Comparison of ENCODE assay signal across 1 cellular context in the genomic region with DNA sequence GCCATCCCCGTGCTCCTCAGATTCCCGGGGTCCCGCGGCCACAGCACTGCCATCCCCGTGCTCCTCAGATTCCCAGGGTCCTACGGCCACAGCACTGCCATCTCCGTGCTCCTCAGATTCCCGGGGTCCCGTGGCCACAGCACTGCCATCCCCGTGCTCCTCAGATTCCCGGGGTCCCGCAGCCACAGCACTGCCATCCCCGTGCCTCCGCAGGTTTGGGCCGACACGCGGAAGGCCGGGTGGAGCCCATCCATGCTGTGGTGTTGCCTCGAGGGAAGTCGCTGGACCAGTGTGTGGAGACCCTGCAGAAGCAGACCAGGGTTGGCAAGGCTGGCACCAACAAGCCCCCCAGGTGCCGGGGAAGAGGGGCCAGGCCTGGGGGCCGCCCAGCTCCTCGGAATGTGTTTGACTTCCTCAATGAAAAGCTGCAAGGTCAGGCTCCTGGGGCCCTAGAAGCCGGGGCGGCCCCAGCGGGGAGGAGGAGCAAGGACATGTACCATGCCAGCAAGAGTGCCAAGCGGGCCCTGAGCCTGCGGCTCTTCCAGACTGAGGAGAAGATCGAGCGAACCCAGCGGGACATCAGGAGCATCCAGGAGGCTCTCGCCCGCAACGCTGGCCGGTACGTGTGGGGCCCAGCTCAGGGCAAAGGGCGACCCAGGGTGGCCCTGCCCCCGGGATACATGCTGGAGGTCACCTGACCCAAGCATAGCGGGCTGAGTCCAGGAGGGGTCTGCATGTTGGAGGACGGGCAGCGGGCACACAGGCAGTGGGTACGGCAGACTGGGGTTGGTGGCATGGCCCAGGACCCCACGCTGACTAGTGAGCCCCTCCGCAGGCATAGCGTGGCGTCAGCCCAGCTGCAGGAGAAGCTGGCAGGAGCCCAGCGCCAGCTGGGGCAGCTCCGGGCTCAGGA.
TF ChIP-seq lines count a peak whose summit lies in the region.

No MANE protein-coding gene starts in this region.

TF ChIP-seq in HepG2, 621 proteins besides CTCF, POLR2A, EP300 and RAD21 (continued from another document and continues in another):
- TF ChIP-seq, protein P1, sequence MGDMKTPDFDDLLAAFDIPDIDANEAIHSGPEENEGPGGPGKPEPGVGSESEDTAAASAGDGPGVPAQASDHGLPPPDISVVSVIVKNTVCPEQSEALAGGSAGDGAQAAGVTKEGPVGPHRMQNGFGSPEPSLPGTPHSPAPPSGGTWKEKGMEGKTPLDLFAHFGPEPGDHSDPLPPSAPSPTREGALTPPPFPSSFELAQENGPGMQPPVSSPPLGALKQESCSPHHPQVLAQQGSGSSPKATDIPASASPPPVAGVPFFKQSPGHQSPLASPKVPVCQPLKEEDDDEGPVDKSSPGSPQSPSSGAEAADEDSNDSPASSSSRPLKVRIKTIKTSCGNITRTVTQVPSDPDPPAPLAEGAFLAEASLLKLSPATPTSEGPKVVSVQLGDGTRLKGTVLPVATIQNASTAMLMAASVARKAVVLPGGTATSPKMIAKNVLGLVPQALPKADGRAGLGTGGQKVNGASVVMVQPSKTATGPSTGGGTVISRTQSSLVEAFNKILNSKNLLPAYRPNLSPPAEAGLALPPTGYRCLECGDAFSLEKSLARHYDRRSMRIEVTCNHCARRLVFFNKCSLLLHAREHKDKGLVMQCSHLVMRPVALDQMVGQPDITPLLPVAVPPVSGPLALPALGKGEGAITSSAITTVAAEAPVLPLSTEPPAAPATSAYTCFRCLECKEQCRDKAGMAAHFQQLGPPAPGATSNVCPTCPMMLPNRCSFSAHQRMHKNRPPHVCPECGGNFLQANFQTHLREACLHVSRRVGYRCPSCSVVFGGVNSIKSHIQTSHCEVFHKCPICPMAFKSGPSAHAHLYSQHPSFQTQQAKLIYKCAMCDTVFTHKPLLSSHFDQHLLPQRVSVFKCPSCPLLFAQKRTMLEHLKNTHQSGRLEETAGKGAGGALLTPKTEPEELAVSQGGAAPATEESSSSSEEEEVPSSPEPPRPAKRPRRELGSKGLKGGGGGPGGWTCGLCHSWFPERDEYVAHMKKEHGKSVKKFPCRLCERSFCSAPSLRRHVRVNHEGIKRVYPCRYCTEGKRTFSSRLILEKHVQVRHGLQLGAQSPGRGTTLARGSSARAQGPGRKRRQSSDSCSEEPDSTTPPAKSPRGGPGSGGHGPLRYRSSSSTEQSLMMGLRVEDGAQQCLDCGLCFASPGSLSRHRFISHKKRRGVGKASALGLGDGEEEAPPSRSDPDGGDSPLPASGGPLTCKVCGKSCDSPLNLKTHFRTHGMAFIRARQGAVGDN (CRISPR knock-in tag; IDR thresholded peaks at IDR 0.05) = peak; percentile 45
- no peak for TF ChIP-seq NFKBIZ (CRISPR knock-in tag; IDR thresholded peaks at IDR 0.05)
- TF ChIP-seq AHDC1 (CRISPR knock-in tag; IDR thresholded peaks at IDR 0.05; ENCODE audit: borderline replicate concordance) = no peak
- TF ChIP-seq EZH2 (conservative IDR thresholded peaks at IDR 0.05; ENCODE audit: low read depth, low read length) = no peak
- TF ChIP-seq CENPX (CRISPR knock-in tag; IDR thresholded peaks at IDR 0.05) = no peak
- no peak for TF ChIP-seq NBN (conservative IDR thresholded peaks at IDR 0.05)
- no peak for TF ChIP-seq ZFP90 (CRISPR knock-in tag; IDR thresholded peaks at IDR 0.05; ENCODE audit: borderline replicate concordance)
- TF ChIP-seq, protein P2, sequence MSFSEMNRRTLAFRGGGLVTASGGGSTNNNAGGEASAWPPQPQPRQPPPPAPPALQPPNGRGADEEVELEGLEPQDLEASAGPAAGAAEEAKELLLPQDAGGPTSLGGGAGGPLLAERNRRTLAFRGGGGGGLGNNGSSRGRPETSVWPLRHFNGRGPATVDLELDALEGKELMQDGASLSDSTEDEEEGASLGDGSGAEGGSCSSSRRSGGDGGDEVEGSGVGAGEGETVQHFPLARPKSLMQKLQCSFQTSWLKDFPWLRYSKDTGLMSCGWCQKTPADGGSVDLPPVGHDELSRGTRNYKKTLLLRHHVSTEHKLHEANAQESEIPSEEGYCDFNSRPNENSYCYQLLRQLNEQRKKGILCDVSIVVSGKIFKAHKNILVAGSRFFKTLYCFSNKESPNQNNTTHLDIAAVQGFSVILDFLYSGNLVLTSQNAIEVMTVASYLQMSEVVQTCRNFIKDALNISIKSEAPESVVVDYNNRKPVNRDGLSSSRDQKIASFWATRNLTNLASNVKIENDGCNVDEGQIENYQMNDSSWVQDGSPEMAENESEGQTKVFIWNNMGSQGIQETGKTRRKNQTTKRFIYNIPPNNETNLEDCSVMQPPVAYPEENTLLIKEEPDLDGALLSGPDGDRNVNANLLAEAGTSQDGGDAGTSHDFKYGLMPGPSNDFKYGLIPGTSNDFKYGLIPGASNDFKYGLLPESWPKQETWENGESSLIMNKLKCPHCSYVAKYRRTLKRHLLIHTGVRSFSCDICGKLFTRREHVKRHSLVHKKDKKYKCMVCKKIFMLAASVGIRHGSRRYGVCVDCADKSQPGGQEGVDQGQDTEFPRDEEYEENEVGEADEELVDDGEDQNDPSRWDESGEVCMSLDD (CRISPR knock-in tag; IDR thresholded peaks at IDR 0.05; ENCODE audit: borderline replicate concordance) = no peak
- TF ChIP-seq U2AF1 (optimal IDR thresholded peaks at IDR 0.05; ENCODE audit: low read depth, low read length) = no peak
- no peak for TF ChIP-seq BRF2 (CRISPR knock-in tag; IDR thresholded peaks at IDR 0.05)
- no peak for TF ChIP-seq SP140L (CRISPR knock-in tag; IDR thresholded peaks at IDR 0.05; ENCODE audit: borderline replicate concordance)
- TF ChIP-seq, protein P3, sequence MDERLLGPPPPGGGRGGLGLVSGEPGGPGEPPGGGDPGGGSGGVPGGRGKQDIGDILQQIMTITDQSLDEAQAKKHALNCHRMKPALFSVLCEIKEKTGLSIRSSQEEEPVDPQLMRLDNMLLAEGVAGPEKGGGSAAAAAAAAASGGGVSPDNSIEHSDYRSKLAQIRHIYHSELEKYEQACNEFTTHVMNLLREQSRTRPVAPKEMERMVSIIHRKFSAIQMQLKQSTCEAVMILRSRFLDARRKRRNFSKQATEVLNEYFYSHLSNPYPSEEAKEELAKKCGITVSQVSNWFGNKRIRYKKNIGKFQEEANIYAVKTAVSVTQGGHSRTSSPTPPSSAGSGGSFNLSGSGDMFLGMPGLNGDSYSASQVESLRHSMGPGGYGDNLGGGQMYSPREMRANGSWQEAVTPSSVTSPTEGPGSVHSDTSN (CRISPR knock-in tag; IDR thresholded peaks at IDR 0.05) = no peak
- TF ChIP-seq KMT2A (CRISPR knock-in tag; IDR thresholded peaks at IDR 0.05) = no peak
- TF ChIP-seq ZNF329 (CRISPR knock-in tag; IDR thresholded peaks at IDR 0.05; ENCODE audit: low read depth) = no peak
- TF ChIP-seq, protein P4, sequence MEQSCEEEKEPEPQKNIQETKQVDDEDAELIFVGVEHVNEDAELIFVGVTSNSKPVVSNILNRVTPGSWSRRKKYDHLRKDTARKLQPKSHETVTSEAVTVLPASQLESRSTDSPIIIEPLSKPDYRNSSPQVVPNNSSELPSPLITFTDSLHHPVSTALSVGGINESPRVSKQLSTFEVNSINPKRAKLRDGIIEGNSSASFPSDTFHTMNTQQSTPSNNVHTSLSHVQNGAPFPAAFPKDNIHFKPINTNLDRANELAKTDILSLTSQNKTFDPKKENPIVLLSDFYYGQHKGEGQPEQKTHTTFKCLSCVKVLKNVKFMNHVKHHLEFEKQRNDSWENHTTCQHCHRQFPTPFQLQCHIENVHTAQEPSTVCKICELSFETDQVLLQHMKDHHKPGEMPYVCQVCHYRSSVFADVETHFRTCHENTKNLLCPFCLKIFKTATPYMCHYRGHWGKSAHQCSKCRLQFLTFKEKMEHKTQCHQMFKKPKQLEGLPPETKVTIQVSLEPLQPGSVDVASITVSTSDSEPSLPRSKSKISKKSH (CRISPR knock-in tag; IDR thresholded peaks at IDR 0.05; ENCODE audit: borderline replicate concordance) = no peak
- no peak for TF ChIP-seq HDAC2 (CRISPR knock-in tag; IDR thresholded peaks at IDR 0.05)
- TF ChIP-seq ZNF260 (CRISPR knock-in tag; IDR thresholded peaks at IDR 0.05; ENCODE audit: borderline replicate concordance, low read depth) = no peak
- TF ChIP-seq ZNF678 (CRISPR knock-in tag; IDR thresholded peaks at IDR 0.05) = no peak
- peak; percentile 79 for TF ChIP-seq TAF15 (IDR thresholded peaks at IDR 0.05; ENCODE audit: low read depth, low read length, poor library complexity, severe bottlenecking)
- no peak for TF ChIP-seq SOX13 (IDR thresholded peaks at IDR 0.05)
- TF ChIP-seq SOX13 (CRISPR knock-in tag; conservative IDR thresholded peaks at IDR 0.05 in 1 of 2, IDR thresholded peaks at IDR 0.05 in 1 of 2) = no peak
- TF ChIP-seq NONO (IDR thresholded peaks at IDR 0.05) = no peak
- TF ChIP-seq NONO (CRISPR knock-in tag; conservative IDR thresholded peaks at IDR 0.05) = peak; percentile 17; the same call in 1 of the 2 replicates
- no peak for TF ChIP-seq ZNF543 (CRISPR knock-in tag; IDR thresholded peaks at IDR 0.05)
- TF ChIP-seq THAP7 (CRISPR knock-in tag; IDR thresholded peaks at IDR 0.05) = no peak
- no peak; the same call in 1 of the 2 replicates for TF ChIP-seq MYC (CRISPR knock-in tag; IDR thresholded peaks at IDR 0.05; ENCODE audit: borderline replicate concordance)
- no peak for TF ChIP-seq ZBTB25 (CRISPR knock-in tag; IDR thresholded peaks at IDR 0.05)
- TF ChIP-seq SNAPC2 (CRISPR knock-in tag; IDR thresholded peaks at IDR 0.05) = no peak
- TF ChIP-seq, protein P5, sequence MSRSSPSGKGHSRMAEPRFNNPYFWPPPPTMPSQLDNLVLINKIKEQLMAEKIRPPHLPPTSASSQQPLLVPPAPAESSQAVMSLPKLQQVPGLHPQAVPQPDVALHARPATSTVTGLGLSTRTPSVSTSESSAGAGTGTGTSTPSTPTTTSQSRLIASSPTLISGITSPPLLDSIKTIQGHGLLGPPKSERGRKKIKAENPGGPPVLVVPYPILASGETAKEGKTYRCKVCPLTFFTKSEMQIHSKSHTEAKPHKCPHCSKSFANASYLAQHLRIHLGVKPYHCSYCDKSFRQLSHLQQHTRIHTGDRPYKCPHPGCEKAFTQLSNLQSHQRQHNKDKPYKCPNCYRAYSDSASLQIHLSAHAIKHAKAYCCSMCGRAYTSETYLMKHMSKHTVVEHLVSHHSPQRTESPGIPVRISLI (CRISPR knock-in tag; IDR thresholded peaks at IDR 0.05; ENCODE audit: borderline replicate concordance) = no peak
- no peak for TF ChIP-seq RFXANK (CRISPR knock-in tag; IDR thresholded peaks at IDR 0.05)
- TF ChIP-seq TGIF2 (CRISPR knock-in tag; IDR thresholded peaks at IDR 0.05) = no peak
- peak; percentile 93 for TF ChIP-seq AGO1 (IDR thresholded peaks at IDR 0.05; ENCODE audit: low read depth, low read length, poor library complexity, severe bottlenecking)
- TF ChIP-seq MEF2D (CRISPR knock-in tag; IDR thresholded peaks at IDR 0.05) = no peak
- TF ChIP-seq NR2F1 (CRISPR knock-in tag; IDR thresholded peaks at IDR 0.05) = no peak
- no peak for TF ChIP-seq ZFP36L2 (CRISPR knock-in tag; IDR thresholded peaks at IDR 0.05)
- TF ChIP-seq DPF2 (CRISPR knock-in tag; IDR thresholded peaks at IDR 0.05; ENCODE audit: borderline replicate concordance, low read depth) = no peak
